16 cellular contexts compared by ENCODE assay signal in the genomic region with DNA sequence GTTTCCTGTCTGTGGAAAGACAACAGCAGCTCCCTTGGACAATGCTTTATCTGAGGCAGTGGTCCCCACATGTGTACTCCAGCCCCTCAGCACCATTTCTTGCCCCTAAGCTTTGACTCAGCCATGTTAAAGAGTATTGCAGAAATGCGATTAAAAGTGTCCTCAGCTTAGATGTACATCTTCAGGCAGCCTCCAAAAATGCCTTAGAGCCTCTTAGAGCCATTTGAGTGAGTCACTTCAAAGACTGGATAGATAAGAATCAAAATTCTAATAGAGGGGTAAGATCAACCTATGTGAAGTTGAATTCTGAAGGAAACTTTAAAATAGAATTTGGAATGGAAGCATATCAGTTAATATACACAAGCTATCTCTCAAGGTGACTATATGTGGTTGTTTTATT.
"Had no signal": no experiment of that assay in that cellular context is flagged by ENCODE, and none has a peak within 500 bp of the region (broad histone marks: within the 10 kb centered on the region; RNA-seq: fewer than 3 reads in every experiment).

No MANE protein-coding gene starts in this region.

- H3K27ac ChIP-seq: pancreas, sigmoid colon had no signal

- H3K27me3 ChIP-seq: sigmoid colon had no signal

- H3K36me3 ChIP-seq: pancreas, sigmoid colon had no signal

- H3K9me3 Mint-ChIP-seq: activated B cell treated with CpG ODN at 0.5 μM for 24 hours; activated CD4-positive, alpha-beta T cell treated with anti-CD3 and anti-CD28 coated beads, Interleukin-2, amount 10 ng/mL, durations not matched to agents 7 days and 5 days; activated naive CD8-positive, alpha-beta T cell treated with anti-CD3 and anti-CD28 coated beads for 36 hours; activated T-cell treated with anti-CD3 and anti-CD28 coated beads, Interleukin-2, amount 50 U/mL, for 72 hours had no signal

- H3K4me1 Mint-ChIP-seq: activated B cell treated with CpG ODN at 0.5 μM for 24 hours had no signal

- H3K4me3 ChIP-seq: pancreas, sigmoid colon had no signal

- H3K27me3 Mint-ChIP-seq: activated B cell treated with CpG ODN at 0.5 μM for 24 hours; activated CD4-positive, alpha-beta T cell treated with anti-CD3 and anti-CD28 coated beads, Interleukin-2, amount 10 ng/mL, durations not matched to agents 7 days and 5 days; activated naive CD8-positive, alpha-beta T cell treated with anti-CD3 and anti-CD28 coated beads for 36 hours had no signal

- H3K9me3 ChIP-seq: pancreas, sigmoid colon had no signal

- DNase-seq: activated B cell treated with CpG ODN at 0.5 μM for 24 hours; activated CD4-positive, alpha-beta T cell treated with anti-CD3 and anti-CD28 coated beads, Interleukin-2, amount 10 ng/mL, durations not matched to agents 7 days and 5 days; activated CD8-positive, alpha-beta memory T cell treated with anti-CD3 and anti-CD28 coated beads, Interleukin-2, amount 50 U/mL, for 48 hours; activated naive CD8-positive, alpha-beta T cell treated with anti-CD3 and anti-CD28 coated beads for 36 hours; activated T-cell treated with anti-CD3 and anti-CD28 coated beads, Interleukin-2, amount 50 U/mL, for 72 hours; amygdala; erythroblast; hippocampal formation; kidney glomerular epithelial cell; mesenchymal stem cell; pancreas; sigmoid colon; stimulated activated CD4-positive, alpha-beta T cell treated with anti-CD3 and anti-CD28 coated beads, Interleukin-1b, Interleukin-23, amount 100 ng/mL, for 48 hours; T-helper 2 cell had no signal

- H3K4me1 ChIP-seq: pancreas, sigmoid colon had no signal

- H3K36me3 Mint-ChIP-seq: activated naive CD8-positive, alpha-beta T cell treated with anti-CD3 and anti-CD28 coated beads for 36 hours had no signal

- FAIRE-seq: pancreas, TTC549, urothelium cell line had no signal

- H3K4me3 Mint-ChIP-seq: activated B cell treated with CpG ODN at 0.5 μM for 24 hours; activated CD4-positive, alpha-beta T cell treated with anti-CD3 and anti-CD28 coated beads, Interleukin-2, amount 10 ng/mL, durations not matched to agents 7 days and 5 days; activated naive CD8-positive, alpha-beta T cell treated with anti-CD3 and anti-CD28 coated beads for 36 hours; activated T-cell treated with anti-CD3 and anti-CD28 coated beads, Interleukin-2, amount 50 U/mL, for 72 hours had no signal

- H3K27ac Mint-ChIP-seq: activated B cell treated with CpG ODN at 0.5 μM for 24 hours; activated CD4-positive, alpha-beta T cell treated with anti-CD3 and anti-CD28 coated beads, Interleukin-2, amount 10 ng/mL, durations not matched to agents 7 days and 5 days; activated naive CD8-positive, alpha-beta T cell treated with anti-CD3 and anti-CD28 coated beads for 36 hours; activated T-cell treated with anti-CD3 and anti-CD28 coated beads, Interleukin-2, amount 50 U/mL, for 72 hours had no signal
